ENCODE assay signal across 1 cellular context in the genomic region with DNA sequence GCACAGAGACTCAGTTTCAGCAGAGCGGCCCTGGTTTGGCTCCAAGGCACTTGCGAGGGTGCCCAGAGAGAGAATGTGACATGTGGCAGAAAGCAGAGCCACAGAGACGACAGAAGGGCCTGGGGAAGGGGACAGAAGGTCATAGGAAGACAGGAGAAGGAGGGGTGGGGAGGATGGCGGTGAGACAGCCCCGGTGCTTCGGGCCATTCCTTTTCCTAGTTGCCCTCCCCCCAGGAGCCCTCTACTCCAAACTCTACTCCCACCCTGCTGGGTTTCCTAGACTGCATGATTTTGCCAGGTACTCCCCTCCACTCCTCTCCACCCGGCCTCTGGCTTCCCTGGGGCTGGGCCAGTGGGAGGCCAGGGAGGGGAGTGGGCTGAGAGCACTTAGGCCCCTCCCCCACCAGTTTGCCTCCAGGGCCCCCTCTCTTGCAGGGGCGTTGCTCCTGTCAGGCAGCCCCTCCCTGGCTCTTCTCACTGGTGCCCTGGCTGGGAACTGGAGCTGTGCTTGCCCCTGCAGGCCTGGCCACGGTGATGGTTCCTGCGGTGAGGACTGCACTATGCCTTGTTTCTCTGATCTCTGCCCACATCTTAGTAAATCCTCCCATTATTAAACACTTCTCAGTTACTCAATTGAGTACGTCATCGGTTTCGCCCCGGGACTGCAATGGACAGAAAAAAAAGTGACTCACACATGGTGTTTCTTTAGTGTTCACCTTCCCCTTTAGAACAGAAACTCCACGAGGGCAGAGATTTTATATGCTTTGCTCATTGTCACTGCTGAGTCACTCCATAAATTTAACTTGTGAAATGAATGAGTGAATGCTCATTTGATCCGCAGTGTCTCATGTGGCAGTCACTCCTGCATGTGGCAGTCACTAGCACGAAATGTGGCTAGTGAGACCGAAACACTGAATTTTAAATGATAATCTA.
TF ChIP-seq lines count a peak whose summit lies in the region.

No MANE protein-coding gene starts in this region.

TF ChIP-seq in K562, 482 proteins besides CTCF, POLR2A, EP300 and RAD21 (continues in another document):
- TF ChIP-seq CREBBP (IDR thresholded peaks at IDR 0.05; ENCODE audit: low read depth, low read length) (no peak), TCF7 (IDR thresholded peaks at IDR 0.05; ENCODE audit: borderline replicate concordance) (no peak), CSDE1 (IDR thresholded peaks at IDR 0.05) (no peak), TBL1XR1 (IDR thresholded peaks at IDR 0.05; ENCODE audit: low read length in 2 of 2) (no peak), TRIM28 (IDR thresholded peaks at IDR 0.05) (peak; percentile 50; the same call in 1 of the 2 replicates), ERF (CRISPR knock-in tag; IDR thresholded peaks at IDR 0.05) (no peak), SMC3 (conservative IDR thresholded peaks at IDR 0.05; ENCODE audit: insufficient read depth, low read depth, low read length) (no peak), ETV1 (tag; conservative IDR thresholded peaks at IDR 0.05; ENCODE audit: low read depth) (no peak), ZNF121 (CRISPR knock-in tag; conservative IDR thresholded peaks at IDR 0.05) (no peak), ZNF217 (CRISPR knock-in tag; IDR thresholded peaks at IDR 0.05) (no peak), ZNF830 (CRISPR knock-in tag; IDR thresholded peaks at IDR 0.05) (no peak), POU5F1 (IDR thresholded peaks at IDR 0.05; ENCODE audit: borderline replicate concordance, low read depth, low read length, partially characterized antibody) (no peak), NR1H2 (CRISPR knock-in tag; IDR thresholded peaks at IDR 0.05) (no peak), MEIS2 (IDR thresholded peaks at IDR 0.05; ENCODE audit: partially characterized antibody) (peak; percentile 12), ZBTB43 (CRISPR knock-in tag; IDR thresholded peaks at IDR 0.05) (no peak), MAFK (IDR thresholded peaks at IDR 0.05; ENCODE audit: low read length) (no peak), CBFA2T3 (IDR thresholded peaks at IDR 0.05) (no peak), MAFG (tag; conservative IDR thresholded peaks at IDR 0.05) (0 out of 2 replicates have a peak, but pooled peaks have one; percentile 26), CUX1 (CRISPR knock-in tag; IDR thresholded peaks at IDR 0.05) (no peak), NFRKB (IDR thresholded peaks at IDR 0.05; ENCODE audit: low read depth) (no peak), DEAF1 (CRISPR knock-in tag; IDR thresholded peaks at IDR 0.05) (no peak), ZSCAN32 (CRISPR knock-in tag; IDR thresholded peaks at IDR 0.05) (no peak), NFE2L1 (tag; IDR thresholded peaks at IDR 0.05; ENCODE audit: borderline replicate concordance, low read depth) (no peak), SPI1 (IDR thresholded peaks at IDR 0.05; ENCODE audit: borderline replicate concordance, low read depth, low read length) (no peak), HLTF (IDR thresholded peaks at IDR 0.05) (no peak), CBX1 (IDR thresholded peaks at IDR 0.05; ENCODE audit: low read depth) (no peak), TRIM24 (IDR thresholded peaks at IDR 0.05) (peak; percentile 80 to 82), ZNF316 (IDR thresholded peaks at IDR 0.05) (peak; percentile 80), ASH1L (IDR thresholded peaks at IDR 0.05; ENCODE audit: borderline replicate concordance, low read depth, partially characterized antibody) (no peak), FOXP1 (CRISPR knock-in tag; IDR thresholded peaks at IDR 0.05) (no peak), WHSC1 (IDR thresholded peaks at IDR 0.05; ENCODE audit: low read length) (no peak), CREB3L1 (IDR thresholded peaks at IDR 0.05; ENCODE audit: borderline replicate concordance, low read depth) (no peak), ZNF24 (IDR thresholded peaks at IDR 0.05) (0 out of 2 replicates have a peak, but pooled peaks have one; percentile 36), NFE2 (IDR thresholded peaks at IDR 0.05; ENCODE audit: low read depth) (peak; percentile 49; the same call in 1 of the 2 replicates), SNRNP70 (optimal IDR thresholded peaks at IDR 0.05; ENCODE audit: low read depth, low read length) (no peak), SRF (CRISPR knock-in tag; IDR thresholded peaks at IDR 0.05) (no peak), MTA1 (IDR thresholded peaks at IDR 0.05; ENCODE audit: borderline replicate concordance) (no peak)
- TF ChIP-seq, protein P1, sequence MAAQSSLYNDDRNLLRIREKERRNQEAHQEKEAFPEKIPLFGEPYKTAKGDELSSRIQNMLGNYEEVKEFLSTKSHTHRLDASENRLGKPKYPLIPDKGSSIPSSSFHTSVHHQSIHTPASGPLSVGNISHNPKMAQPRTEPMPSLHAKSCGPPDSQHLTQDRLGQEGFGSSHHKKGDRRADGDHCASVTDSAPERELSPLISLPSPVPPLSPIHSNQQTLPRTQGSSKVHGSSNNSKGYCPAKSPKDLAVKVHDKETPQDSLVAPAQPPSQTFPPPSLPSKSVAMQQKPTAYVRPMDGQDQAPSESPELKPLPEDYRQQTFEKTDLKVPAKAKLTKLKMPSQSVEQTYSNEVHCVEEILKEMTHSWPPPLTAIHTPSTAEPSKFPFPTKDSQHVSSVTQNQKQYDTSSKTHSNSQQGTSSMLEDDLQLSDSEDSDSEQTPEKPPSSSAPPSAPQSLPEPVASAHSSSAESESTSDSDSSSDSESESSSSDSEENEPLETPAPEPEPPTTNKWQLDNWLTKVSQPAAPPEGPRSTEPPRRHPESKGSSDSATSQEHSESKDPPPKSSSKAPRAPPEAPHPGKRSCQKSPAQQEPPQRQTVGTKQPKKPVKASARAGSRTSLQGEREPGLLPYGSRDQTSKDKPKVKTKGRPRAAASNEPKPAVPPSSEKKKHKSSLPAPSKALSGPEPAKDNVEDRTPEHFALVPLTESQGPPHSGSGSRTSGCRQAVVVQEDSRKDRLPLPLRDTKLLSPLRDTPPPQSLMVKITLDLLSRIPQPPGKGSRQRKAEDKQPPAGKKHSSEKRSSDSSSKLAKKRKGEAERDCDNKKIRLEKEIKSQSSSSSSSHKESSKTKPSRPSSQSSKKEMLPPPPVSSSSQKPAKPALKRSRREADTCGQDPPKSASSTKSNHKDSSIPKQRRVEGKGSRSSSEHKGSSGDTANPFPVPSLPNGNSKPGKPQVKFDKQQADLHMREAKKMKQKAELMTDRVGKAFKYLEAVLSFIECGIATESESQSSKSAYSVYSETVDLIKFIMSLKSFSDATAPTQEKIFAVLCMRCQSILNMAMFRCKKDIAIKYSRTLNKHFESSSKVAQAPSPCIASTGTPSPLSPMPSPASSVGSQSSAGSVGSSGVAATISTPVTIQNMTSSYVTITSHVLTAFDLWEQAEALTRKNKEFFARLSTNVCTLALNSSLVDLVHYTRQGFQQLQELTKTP (IDR thresholded peaks at IDR 0.05; ENCODE audit: low read depth in 1 of 2, partially characterized antibody in 2 of 2): no peak
- TF ChIP-seq, protein P2, sequence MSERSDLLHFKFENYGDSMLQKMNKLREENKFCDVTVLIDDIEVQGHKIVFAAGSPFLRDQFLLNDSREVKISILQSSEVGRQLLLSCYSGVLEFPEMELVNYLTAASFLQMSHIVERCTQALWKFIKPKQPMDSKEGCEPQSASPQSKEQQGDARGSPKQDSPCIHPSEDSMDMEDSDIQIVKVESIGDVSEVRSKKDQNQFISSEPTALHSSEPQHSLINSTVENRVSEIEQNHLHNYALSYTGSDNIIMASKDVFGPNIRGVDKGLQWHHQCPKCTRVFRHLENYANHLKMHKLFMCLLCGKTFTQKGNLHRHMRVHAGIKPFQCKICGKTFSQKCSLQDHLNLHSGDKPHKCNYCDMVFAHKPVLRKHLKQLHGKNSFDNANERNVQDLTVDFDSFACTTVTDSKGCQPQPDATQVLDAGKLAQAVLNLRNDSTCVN (CRISPR knock-in tag; IDR thresholded peaks at IDR 0.05): no peak
- TF ChIP-seq, protein P3, sequence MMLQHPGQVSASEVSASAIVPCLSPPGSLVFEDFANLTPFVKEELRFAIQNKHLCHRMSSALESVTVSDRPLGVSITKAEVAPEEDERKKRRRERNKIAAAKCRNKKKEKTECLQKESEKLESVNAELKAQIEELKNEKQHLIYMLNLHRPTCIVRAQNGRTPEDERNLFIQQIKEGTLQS (IDR thresholded peaks at IDR 0.05): peak; percentile 62
- TF ChIP-seq, protein P3 (CRISPR knock-in tag; conservative IDR thresholded peaks at IDR 0.05): no peak
- TF ChIP-seq, protein P4, sequence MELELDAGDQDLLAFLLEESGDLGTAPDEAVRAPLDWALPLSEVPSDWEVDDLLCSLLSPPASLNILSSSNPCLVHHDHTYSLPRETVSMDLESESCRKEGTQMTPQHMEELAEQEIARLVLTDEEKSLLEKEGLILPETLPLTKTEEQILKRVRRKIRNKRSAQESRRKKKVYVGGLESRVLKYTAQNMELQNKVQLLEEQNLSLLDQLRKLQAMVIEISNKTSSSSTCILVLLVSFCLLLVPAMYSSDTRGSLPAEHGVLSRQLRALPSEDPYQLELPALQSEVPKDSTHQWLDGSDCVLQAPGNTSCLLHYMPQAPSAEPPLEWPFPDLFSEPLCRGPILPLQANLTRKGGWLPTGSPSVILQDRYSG (tag; conservative IDR thresholded peaks at IDR 0.05; ENCODE audit: low read depth): no peak
- TF ChIP-seq, protein P5, sequence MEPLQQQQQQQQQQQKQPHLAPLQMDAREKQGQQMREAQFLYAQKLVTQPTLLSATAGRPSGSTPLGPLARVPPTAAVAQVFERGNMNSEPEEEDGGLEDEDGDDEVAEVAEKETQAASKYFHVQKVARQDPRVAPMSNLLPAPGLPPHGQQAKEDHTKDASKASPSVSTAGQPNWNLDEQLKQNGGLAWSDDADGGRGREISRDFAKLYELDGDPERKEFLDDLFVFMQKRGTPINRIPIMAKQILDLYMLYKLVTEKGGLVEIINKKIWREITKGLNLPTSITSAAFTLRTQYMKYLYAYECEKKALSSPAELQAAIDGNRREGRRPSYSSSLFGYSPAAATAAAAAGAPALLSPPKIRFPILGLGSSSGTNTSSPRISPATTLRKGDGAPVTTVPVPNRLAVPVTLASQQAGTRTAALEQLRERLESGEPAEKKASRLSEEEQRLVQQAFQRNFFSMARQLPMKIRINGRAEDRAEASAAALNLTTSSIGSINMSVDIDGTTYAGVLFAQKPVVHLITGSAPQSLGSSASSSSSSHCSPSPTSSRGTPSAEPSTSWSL (CRISPR knock-in tag; IDR thresholded peaks at IDR 0.05; ENCODE audit: borderline replicate concordance): no peak
